In genomic region chr11:13119361-13119760, GRCh38 we compare ENCODE assay signal across 1 cellular context.
TF ChIP-seq lines count a peak whose summit lies in the region.

No MANE protein-coding gene starts in this region.

TF ChIP-seq in HepG2, 621 proteins besides CTCF, POLR2A, EP300 and RAD21 (continued from another document):
- no peak for TF ChIP-seq ZNF138 (CRISPR knock-in tag; IDR thresholded peaks at IDR 0.05; ENCODE audit: low read depth)
- no peak for TF ChIP-seq ZNF777 (CRISPR knock-in tag; IDR thresholded peaks at IDR 0.05)
- TF ChIP-seq, protein P1, sequence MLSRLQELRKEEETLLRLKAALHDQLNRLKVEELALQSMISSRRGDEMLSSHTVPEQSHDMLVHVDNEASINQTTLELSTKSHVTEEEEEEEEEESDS (CRISPR knock-in tag; IDR thresholded peaks at IDR 0.05; ENCODE audit: borderline replicate concordance) = no peak
- no peak for TF ChIP-seq FOXC1 (CRISPR knock-in tag; IDR thresholded peaks at IDR 0.05; ENCODE audit: borderline replicate concordance)
